In the genomic region with DNA sequence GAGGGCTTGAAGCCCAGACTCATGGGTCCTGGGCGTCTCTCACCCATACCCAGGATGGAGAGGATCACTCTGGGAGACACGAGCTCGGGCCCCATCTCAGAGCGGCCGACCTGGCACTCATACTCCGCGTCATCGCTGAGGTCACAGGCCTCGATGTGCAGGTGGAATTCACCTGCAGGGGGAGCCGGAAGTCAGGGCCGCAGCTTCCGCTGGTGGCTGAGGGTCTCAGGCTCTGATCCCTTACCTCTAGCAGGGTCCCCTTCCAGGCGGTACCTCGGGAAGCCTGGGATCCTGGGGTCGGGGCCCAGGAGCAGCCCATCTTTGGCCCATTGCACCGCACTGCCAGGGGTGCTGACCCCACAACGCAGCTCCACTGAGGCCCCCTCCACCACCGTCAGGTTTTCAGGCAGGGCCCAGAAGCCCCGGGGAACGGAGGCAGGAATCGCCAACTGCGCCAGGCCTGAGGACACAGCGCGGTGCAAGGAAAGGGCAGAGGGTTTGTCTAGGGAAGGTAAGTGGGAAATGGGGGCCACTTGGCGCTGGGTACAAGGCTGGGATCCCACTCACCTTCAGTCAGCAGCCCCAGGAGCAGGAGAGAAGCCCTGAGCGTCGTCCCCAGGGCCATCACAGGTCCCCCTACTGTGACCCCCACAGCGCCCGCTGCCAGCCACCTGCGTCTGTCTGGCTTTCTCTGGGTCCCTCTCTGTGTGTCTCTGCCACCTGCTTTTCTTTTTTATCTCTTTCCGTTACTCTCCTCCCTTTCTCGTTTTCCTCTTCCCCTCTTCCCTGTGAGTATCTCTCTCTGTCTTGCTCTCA, we compare ENCODE assay signal across 12 cellular contexts. TPM values are rescaled to one million over a fixed set of nuclear protein-coding genes. Genes with fewer than 3 reads are reported as not detected.
DNase-seq lines count a peak whose midpoint lies in the region; ATAC-seq, FAIRE-seq and TF ChIP-seq lines count a peak whose summit lies in the region.
"Had no signal": no experiment of that assay in that cellular context is flagged by ENCODE, and none has a peak within 500 bp of the region (broad histone marks: within the 10 kb centered on the region; RNA-seq: fewer than 3 reads in every experiment).

No MANE protein-coding gene starts in this region.

- H3K79me2 ChIP-seq in OCI-LY1 (ENCODE audit: insufficient read depth, low read length) (no peaks in the 10 kb centered on the region), HepG2 (ENCODE audit: insufficient read depth, low read length) (no peaks in the 10 kb centered on the region)

- H3K36me3 ChIP-seq in OCI-LY1 (ENCODE audit: insufficient read depth, low read length) (no peaks in the 10 kb centered on the region), HepG2 (replicated peaks in 1 of 2; ENCODE audit: control insufficient read depth in 1 of 2, insufficient read depth in 2 of 2, low read length in 2 of 2) (no peaks in the 10 kb centered on the region)
- H3K36me3 ChIP-seq: esophagus muscularis mucosa had no signal

- no peak for TF ChIP-seq POLR2A in HepG2 (IDR thresholded peaks at IDR 0.05; ENCODE audit: insufficient read depth in 1 of 2, low read depth in 2 of 2, low read length in 2 of 2)

- H2AFZ ChIP-seq in OCI-LY1 (ENCODE audit: low read length) (no peak overlapping the region), HepG2 (ENCODE audit: low read length) (no peak overlapping the region)

- intact Hi-C loops in HepG2 (cut with micrococcal nuclease; ENCODE audit: unreplicated experiment) = no loop called here

- no peak for TF ChIP-seq EP300 in HepG2 (IDR thresholded peaks at IDR 0.05; ENCODE audit: low read depth in 2 of 2, low read length in 2 of 2)
- no peak for TF ChIP-seq EP300 in HepG2 (CRISPR knock-in tag; IDR thresholded peaks at IDR 0.05; ENCODE audit: borderline replicate concordance)

- H3K27ac ChIP-seq in OCI-LY1 (ENCODE audit: low read depth, low read length, poor library complexity, severe bottlenecking) (no peak overlapping the region), HepG2 (ENCODE audit: extremely low read length, insufficient read depth, low read length) (no peak overlapping the region)
- H3K27ac ChIP-seq: esophagus muscularis mucosa had no signal

- no peaks in the 10 kb centered on the region for H3K9me2 ChIP-seq in OCI-LY1 (ENCODE audit: low read depth, low read length)

- no peaks in the 10 kb centered on the region for H3K9me3 ChIP-seq in OCI-LY1 (ENCODE audit: low read length)
- H3K9me3 ChIP-seq in HepG2 (ENCODE audit: low read length) = no peaks in the 10 kb centered on the region
- H3K9me3 ChIP-seq: esophagus muscularis mucosa had no signal

- H3K4me2 ChIP-seq in OCI-LY1 (ENCODE audit: low read length) (peak overlapping the region; percentile 2; the same call in 1 of the 2 replicates), HepG2 (ENCODE audit: low read depth, low read length) (no peak overlapping the region)

- peaks cover 3% of the 10 kb centered on the region for H3K4me1 ChIP-seq in OCI-LY1 (ENCODE audit: insufficient read depth, low read length, severe bottlenecking)
- peaks cover 25% of the 10 kb centered on the region for H3K4me1 ChIP-seq in HepG2 (ENCODE audit: insufficient read depth, low read length)

- CTCF ChIA-PET in HepG2 (lab: Yijun Ruan, JAX; ENCODE audit: low intra/inter-chr PET ratio, low total read pairs) = no interaction called here

- H3K27me3 ChIP-seq in OCI-LY1 (ENCODE audit: insufficient read depth, low read length) = 0 out of 2 replicates have a peak, but pooled peaks cover 13% of the 10 kb centered on the region
- peaks cover 7 to 58% of the 10 kb centered on the region in 2 experiments; a peak in 3 of 5 replicates for H3K27me3 ChIP-seq in HepG2 (ENCODE audit: control insufficient read depth in 1 of 2, insufficient read depth in 2 of 2, low read length in 2 of 2)

- no peak for TF ChIP-seq RAD21 in HepG2 (CRISPR knock-in tag; IDR thresholded peaks at IDR 0.05)

- in situ Hi-C loops in GM13977 (cut with MboI; ENCODE audit: low pct_unique_long_range_greater_than_20kb, low sequenced_read_pairs, unreplicated experiment) = no loop called here
- in situ Hi-C loops in HepG2 (cut with HindIII; ENCODE audit: extremely low pct_ligation_motif_present, low pct_unique_long_range_greater_than_20kb) = no loop called here

- ATAC-seq in HepG2 = no peak; the same call in 2 of the 3 replicates
- no peak for ATAC-seq in HG03045 (IDR thresholded peaks at IDR 0.05; ENCODE audit: unreplicated experiment)
- ATAC-seq in HG02623 (IDR thresholded peaks at IDR 0.05; ENCODE audit: unreplicated experiment) = no peak
- ATAC-seq: left lobe of liver had no signal

- H4K20me1 ChIP-seq in OCI-LY1 (ENCODE audit: insufficient read depth, low read length) (no peaks in the 10 kb centered on the region), HepG2 (ENCODE audit: insufficient read depth, low read length) (0 out of 2 replicates have a peak, but pooled peaks cover 3% of the 10 kb centered on the region)

- no peaks in the 10 kb centered on the region for H3F3A ChIP-seq in OCI-LY1 (ENCODE audit: insufficient read depth, low read length)

- H3K9ac ChIP-seq in OCI-LY1 (ENCODE audit: low read length) = no peak overlapping the region
- H3K9ac ChIP-seq in HepG2 (ENCODE audit: insufficient read depth, low read depth, low read length) = no peak overlapping the region

- POLR2A ChIA-PET in HepG2 (lab: Yijun Ruan, JAX) = no interaction called here

- no peak for DNase-seq in GM13977 (ENCODE audit: low spot score)
- DNase-seq in HepG2 (ENCODE audit: low spot score) = no peak
- DNase-seq in pons (ENCODE audit: low spot score) = no peak

- H3K4me3 ChIP-seq in OCI-LY1 (ENCODE audit: low read depth, low read length, poor library complexity, severe bottlenecking) = no peak overlapping the region
- H3K4me3 ChIP-seq in HepG2 (replicated peaks in 1 of 3; ENCODE audit: insufficient read depth in 1 of 3, low read depth in 2 of 3, low read length in 3 of 3) = no peak overlapping the region
- H3K4me3 ChIP-seq: esophagus muscularis mucosa had no signal

- no peak for FAIRE-seq in HepG2 (lab: Jason Lieb, UNC)
- FAIRE-seq: astrocyte, GM19239 had no signal

- peak; percentile 8 for TF ChIP-seq CTCF in GM13977 (IDR thresholded peaks at IDR 0.05; ENCODE audit: extremely low read depth, insufficient read depth, missing control alignments)
- TF ChIP-seq CTCF in OCI-LY1 (IDR thresholded peaks at IDR 0.05; ENCODE audit: low read length) = no peak
- peak; percentile 39 for TF ChIP-seq CTCF in HepG2 (CRISPR knock-in tag; IDR thresholded peaks at IDR 0.05)

- no TSS peak for BruUV-seq in HepG2 (replicated peaks; lab: Mats Ljungman, UMichigan)

- WGBS in HepG2 (ENCODE audit: low lambda C conversion rate) = 63% methylated on average over 19 of the region's 32 CpGs

RNA-seq across cellular contexts. Expression of a gene that starts 0.9 kb away (rescaled TPM):
- not detected in 2 replicates for total RNA-seq in HepG2 (2016; rRNA removed; fragmentation: Illumina TruSeq; extraction: Trizol)
- not detected in 2 replicates for total RNA-seq in HepG2 (2016; cell fraction: cytosol; rRNA removed; fragmentation: Illumina TruSeq; extraction: Trizol; ENCODE audit: low read depth)
- 0.04 TPM in 2 replicates for total RNA-seq in HepG2 (2016; cell fraction: insoluble cytoplasmic fraction; rRNA removed; fragmentation: Illumina TruSeq; extraction: Trizol)
- total RNA-seq in HepG2 (2016; cell fraction: membrane; rRNA removed; fragmentation: Illumina TruSeq; extraction: Trizol) = not detected in 2 replicates
- not detected in 2 replicates for total RNA-seq in HepG2 (2016; cell fraction: nucleus; rRNA removed; fragmentation: Illumina TruSeq; extraction: Trizol)
- 0.01 TPM in 1 of 2 replicates, not detected in the other for polyA plus RNA-seq in HepG2 (2011; rRNA removed)
- 0.01 TPM in 2 replicates for polyA plus RNA-seq in HepG2 (2011; cell fraction: cytosol; rRNA removed)
- polyA plus RNA-seq in HepG2 (2011; cell fraction: nucleus; rRNA removed) = 0.16 and 0.39 TPM in 2 replicates
- not detected in 2 replicates for polyA plus RNA-seq in HepG2 (2012)
- not detected in 2 replicates for polyA plus RNA-seq in HepG2 (2016; cell fraction: cytosol; fragmentation: Illumina TruSeq; extraction: Trizol; ENCODE audit: low read depth)
- not detected in 2 replicates for polyA plus RNA-seq in HepG2 (2016; cell fraction: insoluble cytoplasmic fraction; fragmentation: Illumina TruSeq; extraction: Trizol; ENCODE audit: low read depth)
- polyA plus RNA-seq in HepG2 (2016; cell fraction: membrane; fragmentation: Illumina TruSeq; extraction: Trizol; ENCODE audit: low read depth) = not detected in 2 replicates
- polyA plus RNA-seq in HepG2 (2016; cell fraction: nucleus; fragmentation: Illumina TruSeq; extraction: Trizol; ENCODE audit: insufficient read depth, low read depth) = 0.25 TPM in 1 of 2 replicates, not detected in the other
- 0.05 TPM in 1 of 2 replicates, not detected in the other for polyA minus RNA-seq in HepG2 (2011; rRNA and poly(A)+ RNA removed; ENCODE audit: low replicate concordance)
- polyA minus RNA-seq in HepG2 (2011; cell fraction: cytosol; rRNA and poly(A)+ RNA removed) = not detected in 2 replicates
- polyA minus RNA-seq in HepG2 (2011; cell fraction: nucleus; rRNA and poly(A)+ RNA removed) = not detected in 2 replicates
- total RNA-seq: astrocyte, esophagus muscularis mucosa, HT1080, left lobe of liver, SK-MEL-5 had no signal

RNA-seq across cellular contexts. Expression of a gene that starts 5.3 kb away (rescaled TPM):
- total RNA-seq in HepG2 (2016; rRNA removed; fragmentation: Illumina TruSeq; extraction: Trizol) = 2.2 and 2.4 TPM in 2 replicates
- total RNA-seq in HepG2 (2016; cell fraction: cytosol; rRNA removed; fragmentation: Illumina TruSeq; extraction: Trizol; ENCODE audit: low read depth) = 1.1 and 1.3 TPM in 2 replicates
- total RNA-seq in HepG2 (2016; cell fraction: insoluble cytoplasmic fraction; rRNA removed; fragmentation: Illumina TruSeq; extraction: Trizol) = 1.9 and 2.4 TPM in 2 replicates
- 2.2 and 2.6 TPM in 2 replicates for total RNA-seq in HepG2 (2016; cell fraction: membrane; rRNA removed; fragmentation: Illumina TruSeq; extraction: Trizol)
- 1.2 and 1.3 TPM in 2 replicates for total RNA-seq in HepG2 (2016; cell fraction: nucleus; rRNA removed; fragmentation: Illumina TruSeq; extraction: Trizol)
- polyA plus RNA-seq in HepG2 (2011; rRNA removed) = 0.17 and 0.18 TPM in 2 replicates
- 0.21 and 0.30 TPM in 2 replicates for polyA plus RNA-seq in HepG2 (2011; cell fraction: cytosol; rRNA removed)
- 0.29 and 0.32 TPM in 2 replicates for polyA plus RNA-seq in HepG2 (2011; cell fraction: nucleus; rRNA removed)
- 0.07 TPM in 2 replicates for polyA plus RNA-seq in HepG2 (2012)
- 1.2 and 1.8 TPM in 2 replicates for polyA plus RNA-seq in HepG2 (2016; cell fraction: cytosol; fragmentation: Illumina TruSeq; extraction: Trizol; ENCODE audit: low read depth)
- polyA plus RNA-seq in HepG2 (2016; cell fraction: insoluble cytoplasmic fraction; fragmentation: Illumina TruSeq; extraction: Trizol; ENCODE audit: low read depth) = 2.9 and 3.3 TPM in 2 replicates
- polyA plus RNA-seq in HepG2 (2016; cell fraction: membrane; fragmentation: Illumina TruSeq; extraction: Trizol; ENCODE audit: low read depth) = 2.2 and 2.6 TPM in 2 replicates
- polyA plus RNA-seq in HepG2 (2016; cell fraction: nucleus; fragmentation: Illumina TruSeq; extraction: Trizol; ENCODE audit: insufficient read depth, low read depth) = 3.1 and 3.3 TPM in 2 replicates
- polyA minus RNA-seq in HepG2 (2011; rRNA and poly(A)+ RNA removed; ENCODE audit: low replicate concordance) = 0.16 TPM in 1 of 2 replicates, not detected in the other
- polyA minus RNA-seq in HepG2 (2011; cell fraction: cytosol; rRNA and poly(A)+ RNA removed) = 0.26 TPM in 1 of 2 replicates, not detected in the other
- 0.12 and 0.13 TPM in 2 replicates for polyA minus RNA-seq in HepG2 (2011; cell fraction: nucleus; rRNA and poly(A)+ RNA removed)
- total RNA-seq: esophagus muscularis mucosa, HT1080 had no signal

RNA-seq across cellular contexts. Expression of a gene that starts 17.0 kb away (rescaled TPM):
- total RNA-seq in HepG2 (2016; rRNA removed; fragmentation: Illumina TruSeq; extraction: Trizol) = 2.3 and 2.9 TPM in 2 replicates
- 0.79 and 1.7 TPM in 2 replicates for total RNA-seq in HepG2 (2016; cell fraction: cytosol; rRNA removed; fragmentation: Illumina TruSeq; extraction: Trizol; ENCODE audit: low read depth)
- 0.65 and 3.2 TPM in 2 replicates for total RNA-seq in HepG2 (2016; cell fraction: insoluble cytoplasmic fraction; rRNA removed; fragmentation: Illumina TruSeq; extraction: Trizol)
- total RNA-seq in HepG2 (2016; cell fraction: membrane; rRNA removed; fragmentation: Illumina TruSeq; extraction: Trizol) = 0.83 and 1.4 TPM in 2 replicates
- total RNA-seq in HepG2 (2016; cell fraction: nucleus; rRNA removed; fragmentation: Illumina TruSeq; extraction: Trizol) = 2.7 and 3.8 TPM in 2 replicates
- 2.0 and 3.1 TPM in 2 replicates for polyA plus RNA-seq in HepG2 (2011; rRNA removed)
- polyA plus RNA-seq in HepG2 (2011; cell fraction: cytosol; rRNA removed) = 1.0 and 2.3 TPM in 2 replicates
- polyA plus RNA-seq in HepG2 (2011; cell fraction: nucleus; rRNA removed) = 2.4 and 4.2 TPM in 2 replicates
- 0.70 and 1.2 TPM in 2 replicates for polyA plus RNA-seq in HepG2 (2012)
- 1.1 and 1.4 TPM in 2 replicates for polyA plus RNA-seq in HepG2 (2016; cell fraction: cytosol; fragmentation: Illumina TruSeq; extraction: Trizol; ENCODE audit: low read depth)
- polyA plus RNA-seq in HepG2 (2016; cell fraction: insoluble cytoplasmic fraction; fragmentation: Illumina TruSeq; extraction: Trizol; ENCODE audit: low read depth) = 1.4 and 4.4 TPM in 2 replicates
- polyA plus RNA-seq in HepG2 (2016; cell fraction: membrane; fragmentation: Illumina TruSeq; extraction: Trizol; ENCODE audit: low read depth) = 2.2 and 3.5 TPM in 2 replicates
- polyA plus RNA-seq in HepG2 (2016; cell fraction: nucleus; fragmentation: Illumina TruSeq; extraction: Trizol; ENCODE audit: insufficient read depth, low read depth) = 9.5 and 10.5 TPM in 2 replicates
- polyA minus RNA-seq in HepG2 (2011; rRNA and poly(A)+ RNA removed; ENCODE audit: low replicate concordance) = 0.51 and 2.8 TPM in 2 replicates
- 0.35 and 1.8 TPM in 2 replicates for polyA minus RNA-seq in HepG2 (2011; cell fraction: cytosol; rRNA and poly(A)+ RNA removed)
- 1.2 TPM in 1 of 2 replicates, not detected in the other for polyA minus RNA-seq in HepG2 (2011; cell fraction: nucleus; rRNA and poly(A)+ RNA removed)

RNA-seq across cellular contexts. Expression of a gene that starts 38.8 kb away (rescaled TPM):
- 42.0 and 86.7 TPM in 2 replicates for total RNA-seq in HepG2 (2016; rRNA removed; fragmentation: Illumina TruSeq; extraction: Trizol)
- total RNA-seq in HepG2 (2016; cell fraction: cytosol; rRNA removed; fragmentation: Illumina TruSeq; extraction: Trizol; ENCODE audit: low read depth) = 11.9 and 12.2 TPM in 2 replicates
- 39.5 and 89.1 TPM in 2 replicates for total RNA-seq in HepG2 (2016; cell fraction: insoluble cytoplasmic fraction; rRNA removed; fragmentation: Illumina TruSeq; extraction: Trizol)
- 16.9 and 18.4 TPM in 2 replicates for total RNA-seq in HepG2 (2016; cell fraction: membrane; rRNA removed; fragmentation: Illumina TruSeq; extraction: Trizol)
- total RNA-seq in HepG2 (2016; cell fraction: nucleus; rRNA removed; fragmentation: Illumina TruSeq; extraction: Trizol) = 80.7 and 85.7 TPM in 2 replicates
- 118 and 171 TPM in 2 replicates for polyA plus RNA-seq in HepG2 (2011; rRNA removed)
- 66.0 and 85.6 TPM in 2 replicates for polyA plus RNA-seq in HepG2 (2011; cell fraction: cytosol; rRNA removed)
- polyA plus RNA-seq in HepG2 (2011; cell fraction: nucleus; rRNA removed) = 867 and 973 TPM in 2 replicates
- polyA plus RNA-seq in HepG2 (2012) = 82.8 and 111 TPM in 2 replicates
- 9.1 and 9.3 TPM in 2 replicates for polyA plus RNA-seq in HepG2 (2016; cell fraction: cytosol; fragmentation: Illumina TruSeq; extraction: Trizol; ENCODE audit: low read depth)
- 25.7 and 31.6 TPM in 2 replicates for polyA plus RNA-seq in HepG2 (2016; cell fraction: insoluble cytoplasmic fraction; fragmentation: Illumina TruSeq; extraction: Trizol; ENCODE audit: low read depth)
- 10.1 and 10.2 TPM in 2 replicates for polyA plus RNA-seq in HepG2 (2016; cell fraction: membrane; fragmentation: Illumina TruSeq; extraction: Trizol; ENCODE audit: low read depth)
- 177 and 194 TPM in 2 replicates for polyA plus RNA-seq in HepG2 (2016; cell fraction: nucleus; fragmentation: Illumina TruSeq; extraction: Trizol; ENCODE audit: insufficient read depth, low read depth)
- 71.9 TPM in 1 of 2 replicates, not detected in the other for polyA minus RNA-seq in HepG2 (2011; rRNA and poly(A)+ RNA removed; ENCODE audit: low replicate concordance)
- 22.9 and 25.9 TPM in 2 replicates for polyA minus RNA-seq in HepG2 (2011; cell fraction: cytosol; rRNA and poly(A)+ RNA removed)
- 76.7 and 102 TPM in 2 replicates for polyA minus RNA-seq in HepG2 (2011; cell fraction: nucleus; rRNA and poly(A)+ RNA removed)
- total RNA-seq: astrocyte, esophagus muscularis mucosa, HT1080, SK-MEL-5 had no signal

RNA-seq across cellular contexts. Expression of a gene that starts 48.9 kb away (rescaled TPM):
- 0.38 and 2.1 TPM in 2 replicates for total RNA-seq in HepG2 (2016; rRNA removed; fragmentation: Illumina TruSeq; extraction: Trizol)
- 1.1 and 1.7 TPM in 2 replicates for total RNA-seq in HepG2 (2016; cell fraction: cytosol; rRNA removed; fragmentation: Illumina TruSeq; extraction: Trizol; ENCODE audit: low read depth)
- 0.33 and 1.8 TPM in 2 replicates for total RNA-seq in HepG2 (2016; cell fraction: insoluble cytoplasmic fraction; rRNA removed; fragmentation: Illumina TruSeq; extraction: Trizol)
- total RNA-seq in HepG2 (2016; cell fraction: membrane; rRNA removed; fragmentation: Illumina TruSeq; extraction: Trizol) = 0.87 and 2.1 TPM in 2 replicates
- 1.2 and 3.4 TPM in 2 replicates for total RNA-seq in HepG2 (2016; cell fraction: nucleus; rRNA removed; fragmentation: Illumina TruSeq; extraction: Trizol)
- polyA plus RNA-seq in HepG2 (2011; rRNA removed) = 1.6 and 2.3 TPM in 2 replicates
- 0.45 and 0.74 TPM in 2 replicates for polyA plus RNA-seq in HepG2 (2011; cell fraction: cytosol; rRNA removed)
- 13.5 and 15.3 TPM in 2 replicates for polyA plus RNA-seq in HepG2 (2011; cell fraction: nucleus; rRNA removed)
- 0.69 and 1.1 TPM in 2 replicates for polyA plus RNA-seq in HepG2 (2012)
- polyA plus RNA-seq in HepG2 (2016; cell fraction: cytosol; fragmentation: Illumina TruSeq; extraction: Trizol; ENCODE audit: low read depth) = 1.3 and 1.8 TPM in 2 replicates
- 0.28 and 0.74 TPM in 2 replicates for polyA plus RNA-seq in HepG2 (2016; cell fraction: insoluble cytoplasmic fraction; fragmentation: Illumina TruSeq; extraction: Trizol; ENCODE audit: low read depth)
- 0.70 and 1.0 TPM in 2 replicates for polyA plus RNA-seq in HepG2 (2016; cell fraction: membrane; fragmentation: Illumina TruSeq; extraction: Trizol; ENCODE audit: low read depth)
- 6.4 and 8.2 TPM in 2 replicates for polyA plus RNA-seq in HepG2 (2016; cell fraction: nucleus; fragmentation: Illumina TruSeq; extraction: Trizol; ENCODE audit: insufficient read depth, low read depth)
- polyA minus RNA-seq in HepG2 (2011; rRNA and poly(A)+ RNA removed; ENCODE audit: low replicate concordance) = 8.6 and 15.8 TPM in 2 replicates
- 2.5 TPM in 1 of 2 replicates, not detected in the other for polyA minus RNA-seq in HepG2 (2011; cell fraction: cytosol; rRNA and poly(A)+ RNA removed)
- polyA minus RNA-seq in HepG2 (2011; cell fraction: nucleus; rRNA and poly(A)+ RNA removed) = 7.7 and 8.0 TPM in 2 replicates
